29 cellular contexts compared by ENCODE assay signal in genomic region chr3:192553707-192554106, GRCh38.
"Had no signal": no experiment of that assay in that cellular context is flagged by ENCODE, and none has a peak within 500 bp of the region (broad histone marks: within the 10 kb centered on the region; RNA-seq: fewer than 3 reads in every experiment).

No MANE protein-coding gene starts in this region.

- H3K4me1 Mint-ChIP-seq: nephron progenitor cell; neural crest cell; stimulated activated effector memory CD8-positive, alpha-beta T cell treated with anti-CD3 and anti-CD28 coated beads, Interleukin-12 subunit alpha, Interleukin-12 subunit beta, amount 100 ng/mL, for 72 hours; stimulated activated naive B cell treated with anti-CD40 and anti-IgM and Interleukin-4, amounts not matched to agents 10 μg/mL and 1 μg/mL and 100 μg/mL, for 72 hours had no signal

- H3K27me3 Mint-ChIP-seq: natural killer cell treated with Interleukin-12 subunit alpha and Interleukin-12 subunit beta and Interleukin-15 and Interleukin-18, amount 100 ng/mL, for 72 hours; progenitor cell of endocrine pancreas had no signal

- H3K9ac ChIP-seq: parathyroid adenoma had no signal

- H3K79me2 ChIP-seq: parathyroid adenoma had no signal

- FAIRE-seq: small intestine, urothelium cell line had no signal

- ATAC-seq: natural killer cell treated with Interleukin-12 subunit alpha and Interleukin-12 subunit beta and Interleukin-15 and Interleukin-18, amount 100 ng/mL, for 72 hours; psoas muscle; right cardiac atrium; right lobe of liver; stimulated activated effector memory CD8-positive, alpha-beta T cell treated with anti-CD3 and anti-CD28 coated beads, Interleukin-12 subunit alpha, Interleukin-12 subunit beta, amount 100 ng/mL, for 72 hours; stimulated activated naive B cell treated with anti-CD40 and anti-IgM and Interleukin-4, amounts not matched to agents 10 μg/mL and 1 μg/mL and 100 μg/mL, for 72 hours had no signal

- H3K4me3 ChIP-seq: ovary, psoas muscle, right lobe of liver, sigmoid colon, stomach, thoracic aorta, thyroid gland, tibial nerve, upper lobe of left lung, vagina had no signal

- H3K36me3 ChIP-seq: ovary, right lobe of liver, sigmoid colon, stomach, thoracic aorta, thyroid gland, tibial nerve, upper lobe of left lung, vagina had no signal

- H3K36me3 Mint-ChIP-seq: natural killer cell treated with Interleukin-12 subunit alpha and Interleukin-12 subunit beta and Interleukin-15 and Interleukin-18, amount 100 ng/mL, for 72 hours; stimulated activated effector memory CD8-positive, alpha-beta T cell treated with anti-CD3 and anti-CD28 coated beads, Interleukin-12 subunit alpha, Interleukin-12 subunit beta, amount 100 ng/mL, for 72 hours; stimulated activated naive B cell treated with anti-CD40 and anti-IgM and Interleukin-4, amounts not matched to agents 10 μg/mL and 1 μg/mL and 100 μg/mL, for 72 hours had no signal

- H2AFZ ChIP-seq: parathyroid adenoma had no signal

- H3K27ac ChIP-seq: ovary, parathyroid adenoma, psoas muscle, right lobe of liver, sigmoid colon, stomach, thoracic aorta, thyroid gland, tibial nerve, upper lobe of left lung, vagina had no signal

- H3K27me3 ChIP-seq: ovary, right lobe of liver, sigmoid colon, stomach, thyroid gland, tibial nerve, upper lobe of left lung, vagina had no signal

- H3K9me3 ChIP-seq: ovary, right lobe of liver, sigmoid colon, stomach, thoracic aorta, thyroid gland, tibial nerve, vagina had no signal

- H3K27ac Mint-ChIP-seq: natural killer cell treated with Interleukin-12 subunit alpha and Interleukin-12 subunit beta and Interleukin-15 and Interleukin-18, amount 100 ng/mL, for 72 hours; nephron progenitor cell; progenitor cell of endocrine pancreas; stimulated activated effector memory CD8-positive, alpha-beta T cell treated with anti-CD3 and anti-CD28 coated beads, Interleukin-12 subunit alpha, Interleukin-12 subunit beta, amount 100 ng/mL, for 72 hours; stimulated activated naive B cell treated with anti-CD40 and anti-IgM and Interleukin-4, amounts not matched to agents 10 μg/mL and 1 μg/mL and 100 μg/mL, for 72 hours; stimulated activated naive CD8-positive, alpha-beta T cell treated with anti-CD3 and anti-CD28 coated beads, Interleukin-15, Interleukin-2, amounts not matched to agents 100 ng/mL and 50 ng/mL, for 24 hours had no signal

- DNase-seq: nephron progenitor cell; occipital lobe; ovary; posterior cingulate gyrus; psoas muscle; right cardiac atrium; right lobe of liver; sigmoid colon; small intestine; stimulated activated CD4-positive, alpha-beta T cell treated with anti-CD3 and anti-CD28 coated beads, Interleukin-15, amount 100 ng/mL, for 24 hours; stimulated activated CD4-positive, alpha-beta T cell treated with anti-CD3 and anti-CD28 coated beads, Interleukin-2, amount 100 ng/mL, for 24 hours; stimulated activated CD4-positive, alpha-beta T cell treated with anti-CD3 and anti-CD28 coated beads, Interleukin-2, amount 100 ng/mL, for 48 hours; stimulated activated CD4-positive, alpha-beta T cell treated with anti-CD3 and anti-CD28 coated beads, Interleukin-4, amount 100 ng/mL, for 24 hours; stimulated activated naive B cell treated with anti-CD40 and anti-IgM and Interleukin-4, amounts not matched to agents 10 μg/mL and 1 μg/mL and 100 μg/mL, for 72 hours; stimulated activated naive CD4-positive, alpha-beta T cell treated with Interleukin-2 at 50 U/mL for 16 hours; stomach; thyroid gland; trophoblast cell; upper lobe of left lung had no signal

- H3K4me3 Mint-ChIP-seq: natural killer cell treated with Interleukin-12 subunit alpha and Interleukin-12 subunit beta and Interleukin-15 and Interleukin-18, amount 100 ng/mL, for 72 hours; nephron progenitor cell; neural crest cell; stimulated activated effector memory CD8-positive, alpha-beta T cell treated with anti-CD3 and anti-CD28 coated beads, Interleukin-12 subunit alpha, Interleukin-12 subunit beta, amount 100 ng/mL, for 72 hours; stimulated activated naive B cell treated with anti-CD40 and anti-IgM and Interleukin-4, amounts not matched to agents 10 μg/mL and 1 μg/mL and 100 μg/mL, for 72 hours; stimulated activated naive CD8-positive, alpha-beta T cell treated with anti-CD3 and anti-CD28 coated beads, Interleukin-15, Interleukin-2, amounts not matched to agents 100 ng/mL and 50 ng/mL, for 24 hours had no signal

- H3K4me1 ChIP-seq: parathyroid adenoma, psoas muscle, right lobe of liver, sigmoid colon, stomach, thyroid gland, tibial nerve, upper lobe of left lung, vagina had no signal
